ENCODE assay signal across 1 cellular context in the genomic region with DNA sequence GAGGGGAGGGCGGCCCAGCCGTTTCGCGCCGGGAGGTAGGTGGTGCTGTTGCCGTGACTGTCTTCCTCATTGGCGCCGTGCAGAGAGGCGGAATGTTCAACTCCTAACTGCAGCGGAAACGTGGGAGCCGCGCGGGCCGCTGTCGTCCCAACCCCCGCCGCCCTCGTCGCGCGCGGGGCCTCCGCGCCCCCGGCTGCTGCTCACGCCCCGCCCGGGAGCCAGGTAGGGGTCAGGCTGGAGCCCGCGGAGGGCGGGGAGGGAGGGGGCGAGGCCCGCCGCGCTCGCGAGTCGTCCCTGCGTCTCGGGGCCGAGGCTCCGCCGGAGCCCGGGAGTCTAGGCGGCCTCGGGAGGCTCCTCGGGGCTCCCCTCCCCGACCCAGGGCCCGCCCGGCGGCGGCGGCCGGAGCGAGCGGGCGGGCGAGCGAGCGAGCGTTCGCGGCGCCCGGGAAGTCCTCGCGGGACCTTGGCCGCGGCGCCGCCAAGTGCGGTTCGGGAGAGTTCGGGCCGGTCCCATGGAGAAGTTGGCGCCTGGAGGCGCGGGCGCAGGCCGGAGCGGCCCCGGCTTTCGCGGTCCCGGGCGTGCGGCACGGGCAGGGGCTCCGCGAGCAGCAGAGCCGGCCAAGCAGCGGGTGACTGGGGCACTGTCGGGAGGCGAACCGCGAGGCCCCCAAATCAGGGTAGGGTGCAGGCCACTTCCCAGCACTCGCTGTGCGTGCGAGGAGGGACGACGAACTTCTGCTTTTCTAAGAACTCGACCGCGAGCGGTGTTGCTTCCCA.
TF ChIP-seq lines count a peak whose summit lies in the region.

A gene (plus strand): TSS at position 66 of the 776 bp plus-strand sequence. CDS start 15,186 bp downstream, outside the sequence.

TF ChIP-seq in HEK293, 187 proteins besides CTCF, POLR2A, EP300 and RAD21 (continued from another document):
- peak; percentile 58 for TF ChIP-seq ZNF660 (tag by site-specific recombination; IDR thresholded peaks at IDR 0.05)
- TF ChIP-seq, protein P1, sequence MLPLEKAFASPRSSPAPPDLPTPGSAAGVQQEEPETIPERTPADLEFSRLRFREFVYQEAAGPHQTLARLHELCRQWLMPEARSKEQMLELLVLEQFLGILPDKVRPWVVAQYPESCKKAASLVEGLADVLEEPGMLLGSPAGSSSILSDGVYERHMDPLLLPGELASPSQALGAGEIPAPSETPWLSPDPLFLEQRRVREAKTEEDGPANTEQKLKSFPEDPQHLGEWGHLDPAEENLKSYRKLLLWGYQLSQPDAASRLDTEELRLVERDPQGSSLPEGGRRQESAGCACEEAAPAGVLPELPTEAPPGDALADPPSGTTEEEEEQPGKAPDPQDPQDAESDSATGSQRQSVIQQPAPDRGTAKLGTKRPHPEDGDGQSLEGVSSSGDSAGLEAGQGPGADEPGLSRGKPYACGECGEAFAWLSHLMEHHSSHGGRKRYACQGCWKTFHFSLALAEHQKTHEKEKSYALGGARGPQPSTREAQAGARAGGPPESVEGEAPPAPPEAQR (tag by site-specific recombination; IDR thresholded peaks at IDR 0.05) = no peak
- no peak for TF ChIP-seq ZBTB17 (tag by site-specific recombination; IDR thresholded peaks at IDR 0.05)
- TF ChIP-seq ZNF140 (tag by site-specific recombination; IDR thresholded peaks at IDR 0.05) = no peak
- TF ChIP-seq GLIS2 (tag by site-specific recombination; IDR thresholded peaks at IDR 0.05) = no peak; the same call in 1 of the 2 replicates
- no peak for TF ChIP-seq ZNF544 (tag by site-specific recombination; IDR thresholded peaks at IDR 0.05)
- TF ChIP-seq ZFHX2 (tag by site-specific recombination; conservative IDR thresholded peaks at IDR 0.05) = peak; percentile 95
- TF ChIP-seq, protein P2, sequence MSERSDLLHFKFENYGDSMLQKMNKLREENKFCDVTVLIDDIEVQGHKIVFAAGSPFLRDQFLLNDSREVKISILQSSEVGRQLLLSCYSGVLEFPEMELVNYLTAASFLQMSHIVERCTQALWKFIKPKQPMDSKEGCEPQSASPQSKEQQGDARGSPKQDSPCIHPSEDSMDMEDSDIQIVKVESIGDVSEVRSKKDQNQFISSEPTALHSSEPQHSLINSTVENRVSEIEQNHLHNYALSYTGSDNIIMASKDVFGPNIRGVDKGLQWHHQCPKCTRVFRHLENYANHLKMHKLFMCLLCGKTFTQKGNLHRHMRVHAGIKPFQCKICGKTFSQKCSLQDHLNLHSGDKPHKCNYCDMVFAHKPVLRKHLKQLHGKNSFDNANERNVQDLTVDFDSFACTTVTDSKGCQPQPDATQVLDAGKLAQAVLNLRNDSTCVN (tag by site-specific recombination; optimal IDR thresholded peaks at IDR 0.05) = peak; percentile 73
